In the genomic region with DNA sequence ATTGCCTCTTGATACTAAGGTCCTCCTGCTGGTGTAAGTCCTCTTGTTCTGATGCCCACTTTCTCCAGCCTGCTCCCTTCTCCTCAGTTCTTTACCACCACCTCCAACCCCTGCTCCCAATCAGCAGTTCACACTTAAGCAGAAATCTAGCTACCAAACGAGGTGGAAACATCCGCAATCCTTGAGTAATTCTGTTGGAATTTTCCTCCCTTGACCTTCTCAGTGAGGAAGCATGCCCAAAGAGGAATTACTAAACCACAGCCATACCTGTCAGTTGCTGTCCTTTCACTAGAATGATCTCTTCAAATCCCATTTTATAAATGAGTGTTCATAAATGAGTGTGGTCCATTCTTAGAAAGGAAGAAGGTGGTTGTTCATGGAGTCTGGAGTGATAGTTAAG, we compare ENCODE assay signal across 22 cellular contexts.
DNase-seq lines count a peak whose midpoint lies in the region; ATAC-seq, FAIRE-seq and TF ChIP-seq lines count a peak whose summit lies in the region.
"Had no signal": no experiment of that assay in that cellular context is flagged by ENCODE, and none has a peak within 500 bp of the region (broad histone marks: within the 10 kb centered on the region; RNA-seq: fewer than 3 reads in every experiment).

No MANE protein-coding gene starts in this region.

- CTCF ChIA-PET in activated CD4-positive, alpha-beta memory T cell treated with anti-CD3 and anti-CD28 coated beads, Interleukin-2, amount 10 ng/mL, durations not matched to agents 7 days and 5 days (lab: Charles Lee): no interaction called here

- H3K27ac Mint-ChIP-seq in activated CD4-positive, alpha-beta memory T cell treated with anti-CD3 and anti-CD28 coated beads, Interleukin-2, amount 10 ng/mL, durations not matched to agents 7 days and 5 days: no peak overlapping the region
- H3K27ac Mint-ChIP-seq: CD4-positive, CD25-positive, alpha-beta regulatory T cell; natural killer cell treated with Interleukin-12 subunit alpha and Interleukin-12 subunit beta and Interleukin-15 and Interleukin-18, amount 100 ng/mL, for 72 hours had no signal

- H3K27ac ChIP-seq in foreskin keratinocyte (no peak overlapping the region), ovary (no peak overlapping the region)
- H3K27ac ChIP-seq: adrenal gland, SJCRH30 had no signal

- H3K36me3 ChIP-seq in ovary: no peaks in the 10 kb centered on the region
- H3K36me3 ChIP-seq: adrenal gland, SJCRH30 had no signal

- peak; percentile 0 for DNase-seq in HTR-8/SVneo (ENCODE audit: insufficient read length, low spot score)
- peak; percentile 76 for DNase-seq in amniotic epithelial cell (ENCODE audit: low read depth)
- peak; percentile 19 to 73 for DNase-seq in foreskin keratinocyte
- peak; percentile 83 for DNase-seq in renal cortical epithelial cell (ENCODE audit: low read depth)
- DNase-seq in ovary: no peak
- DNase-seq in activated CD4-positive, alpha-beta memory T cell treated with anti-CD3 and anti-CD28 coated beads, Interleukin-2, amount 10 ng/mL, durations not matched to agents 7 days and 5 days: no peak
- no peak for DNase-seq in NK-92 treated with Interleukin-12 subunit alpha and Interleukin-12 subunit beta, amount 100 ng/mL, for 24 hours (lab: John Stamatoyannopoulos, UW)
- no peak for DNase-seq in stimulated activated CD4-positive, alpha-beta T cell treated with anti-CD3 and anti-CD28 coated beads, Interleukin-12 subunit alpha, Interleukin-12 subunit beta, amount 100 ng/mL, for 4 hours
- DNase-seq: activated CD4-positive, alpha-beta T cell treated with anti-CD3 and anti-CD28 coated beads for 4 hours; activated naive CD4-positive, alpha-beta T cell treated with Interleukin-2 at 50 U/mL for 16 hours; activated T-cell treated with anti-CD3 and anti-CD28 coated beads, Interleukin-2, amount 50 U/mL, for 48 hours; adrenal gland; CD4-positive, CD25-positive, alpha-beta regulatory T cell; erythroblast; foreskin melanocyte; left ventricle myocardium superior; NCI-H510A treated with DMSO at 0.1 percent for 48 hours; posterior cingulate gyrus; SJCRH30 had no signal

- intact Hi-C loops in ovary (cut with DNase I): no loop called here

- no peaks in the 10 kb centered on the region for H3K36me3 Mint-ChIP-seq in activated CD4-positive, alpha-beta memory T cell treated with anti-CD3 and anti-CD28 coated beads, Interleukin-2, amount 10 ng/mL, durations not matched to agents 7 days and 5 days (ENCODE audit: low read depth)
- H3K36me3 Mint-ChIP-seq: CD4-positive, CD25-positive, alpha-beta regulatory T cell; natural killer cell treated with Interleukin-12 subunit alpha and Interleukin-12 subunit beta and Interleukin-15 and Interleukin-18, amount 100 ng/mL, for 72 hours had no signal

- no peak for TF ChIP-seq CTCF in foreskin keratinocyte (conservative IDR thresholded peaks at IDR 0.05)
- TF ChIP-seq CTCF in ovary (IDR thresholded peaks at IDR 0.05): no peak

- H3K4me1 ChIP-seq in foreskin keratinocyte (no peaks in the 10 kb centered on the region), ovary (ENCODE audit: insufficient read depth) (no peaks in the 10 kb centered on the region)
- H3K4me1 ChIP-seq: adrenal gland, SJCRH30 had no signal

- no peak for ATAC-seq in foreskin keratinocyte
- ATAC-seq: left ventricle myocardium superior; natural killer cell treated with Interleukin-12 subunit alpha and Interleukin-12 subunit beta and Interleukin-15 and Interleukin-18, amount 100 ng/mL, for 72 hours; Panc1 had no signal

- TF ChIP-seq EP300 in ovary (IDR thresholded peaks at IDR 0.05): no peak

- H3K27me3 ChIP-seq in foreskin keratinocyte: no peaks in the 10 kb centered on the region
- H3K27me3 ChIP-seq in ovary: no peaks in the 10 kb centered on the region
- H3K27me3 ChIP-seq: adrenal gland, SJCRH30 had no signal

- no peak for FAIRE-seq in HTR-8/SVneo (lab: Jason Lieb, UNC)
- FAIRE-seq: GM19239 had no signal

- 68 to 72% (median 69%) methylated on average over 2 of the region's 2 CpGs for WGBS in ovary, 3 donors

- H3K9me3 ChIP-seq in ovary: no peaks in the 10 kb centered on the region
- H3K9me3 ChIP-seq: adrenal gland, SJCRH30 had no signal

- H3K4me1 Mint-ChIP-seq in activated CD4-positive, alpha-beta memory T cell treated with anti-CD3 and anti-CD28 coated beads, Interleukin-2, amount 10 ng/mL, durations not matched to agents 7 days and 5 days: no peaks in the 10 kb centered on the region
- H3K4me1 Mint-ChIP-seq: CD4-positive, CD25-positive, alpha-beta regulatory T cell had no signal

- H3K4me3 ChIP-seq in ovary: no peak overlapping the region
- H3K4me3 ChIP-seq: adrenal gland, SJCRH30 had no signal

- TF ChIP-seq POLR2A in ovary (IDR thresholded peaks at IDR 0.05): no peak

- H3K9me3 Mint-ChIP-seq in activated CD4-positive, alpha-beta memory T cell treated with anti-CD3 and anti-CD28 coated beads, Interleukin-2, amount 10 ng/mL, durations not matched to agents 7 days and 5 days: no peaks in the 10 kb centered on the region

- POLR2A ChIA-PET in activated CD4-positive, alpha-beta memory T cell treated with anti-CD3 and anti-CD28 coated beads, Interleukin-2, amount 10 ng/mL, durations not matched to agents 7 days and 5 days (lab: Charles Lee): no interaction called here

- no peaks in the 10 kb centered on the region for H3K27me3 Mint-ChIP-seq in activated CD4-positive, alpha-beta memory T cell treated with anti-CD3 and anti-CD28 coated beads, Interleukin-2, amount 10 ng/mL, durations not matched to agents 7 days and 5 days
- H3K27me3 Mint-ChIP-seq: CD4-positive, CD25-positive, alpha-beta regulatory T cell; natural killer cell treated with Interleukin-12 subunit alpha and Interleukin-12 subunit beta and Interleukin-15 and Interleukin-18, amount 100 ng/mL, for 72 hours had no signal

- no peak overlapping the region for H3K4me3 Mint-ChIP-seq in activated CD4-positive, alpha-beta memory T cell treated with anti-CD3 and anti-CD28 coated beads, Interleukin-2, amount 10 ng/mL, durations not matched to agents 7 days and 5 days
- H3K4me3 Mint-ChIP-seq: CD4-positive, CD25-positive, alpha-beta regulatory T cell; natural killer cell treated with Interleukin-12 subunit alpha and Interleukin-12 subunit beta and Interleukin-15 and Interleukin-18, amount 100 ng/mL, for 72 hours had no signal

Comparison
In these comparisons a context has a peak if more than half of its experiments do, and no peak if none do; other contexts are left out.
1. DNase-seq: peak in HTR-8/SVneo (single experiment), amniotic epithelial cell (single experiment), foreskin keratinocyte (2 of 2) and renal cortical epithelial cell (single experiment); none in ovary (0 of 5), activated CD4-positive, alpha-beta memory T cell treated with anti-CD3 and anti-CD28 coated beads, Interleukin-2, amount 10 ng/mL, durations not matched to agents 7 days and 5 days (single experiment), NK-92 treated with Interleukin-12 subunit alpha and Interleukin-12 subunit beta, amount 100 ng/mL, for 24 hours (single experiment) and stimulated activated CD4-positive, alpha-beta T cell treated with anti-CD3 and anti-CD28 coated beads, Interleukin-12 subunit alpha, Interleukin-12 subunit beta, amount 100 ng/mL, for 4 hours (single experiment).